Comparison of ENCODE assay signal across 8 cellular contexts in genomic region chrX:103356023-103356798, GRCh38. TPM values are rescaled to one million over a fixed set of nuclear protein-coding genes. Genes with fewer than 3 reads are reported as not detected.
DNase-seq lines count a peak whose midpoint lies in the region; ATAC-seq and TF ChIP-seq lines count a peak whose summit lies in the region.

Gene TCEAL9, plus strand, starts transcription at chrX:103356506. Its CDS starts 1,179 bp downstream, at chrX:103357685.

- H3K36me3 ChIP-seq in smooth muscle cell (ENCODE audit: low read depth) = peaks cover 3% of the 10 kb centered on the region

- intact Hi-C loops in dorsolateral prefrontal cortex (cut with DNase I) = loop anchor here in 1 of 2 donors (2.0 kb wide), 1 partner anchor 21 kb away; the partner anchor contains the start of gene BEX3
- intact Hi-C loops in left colon (cut with DNase I, micrococcal nuclease) = no loop called here

- 48% methylated on average over 19 of the region's 19 CpGs for WGBS in smooth muscle cell (ENCODE audit: low lambda C conversion rate)

- H4K20me1 ChIP-seq in smooth muscle cell (ENCODE audit: low read depth) = peaks cover 17% of the 10 kb centered on the region

- H3K27me3 ChIP-seq in dorsolateral prefrontal cortex (peaks cover 0 to 48% (median 6%) of the 10 kb centered on the region in 45 donors), smooth muscle cell (ENCODE audit: low read depth) (no peaks in the 10 kb centered on the region)

- ATAC-seq in left colon = peak; percentile 85
- no peak for ATAC-seq in GM21381 (IDR thresholded peaks at IDR 0.05; ENCODE audit: unreplicated experiment)
- no peak for ATAC-seq in HG03354 (IDR thresholded peaks at IDR 0.05; ENCODE audit: poor library complexity, severe bottlenecking, unreplicated experiment)

- TF ChIP-seq CTCF in dorsolateral prefrontal cortex (IDR thresholded peaks at IDR 0.05 in 54 of 56, conservative IDR thresholded peaks at IDR 0.05 in 2 of 56; ENCODE audit: low read depth in 1 of 56, partially characterized antibody in 56 of 56) (no peak), smooth muscle cell (IDR thresholded peaks at IDR 0.05; ENCODE audit: borderline replicate concordance, insufficient read depth, poor library complexity, severe bottlenecking) (no peak)

- H3K79me2 ChIP-seq in smooth muscle cell (ENCODE audit: low read depth) = peaks cover 26% of the 10 kb centered on the region

- H2AFZ ChIP-seq in smooth muscle cell (ENCODE audit: low read depth) = peak within 1 kb of the TSS; percentile 100

- H3K4me3 ChIP-seq in dorsolateral prefrontal cortex = peak within 1 kb of the TSS; percentile 30 to 83 (median 69)
- peak within 1 kb of the TSS; percentile 60 for H3K4me3 ChIP-seq in smooth muscle cell

- no peaks in the 10 kb centered on the region for H3F3A ChIP-seq in smooth muscle cell (ENCODE audit: low read depth)

- no peaks in the 10 kb centered on the region for H3K9me3 ChIP-seq in smooth muscle cell (replicated peaks; ENCODE audit: low read depth)

- peak within 1 kb of the TSS; percentile 94 for H3K4me2 ChIP-seq in smooth muscle cell

- H3K4me1 ChIP-seq in smooth muscle cell (ENCODE audit: low read depth) = peaks cover 13% of the 10 kb centered on the region

- H3K9ac ChIP-seq in smooth muscle cell (ENCODE audit: low read depth) = peak within 1 kb of the TSS; percentile 91

- DNase-seq in D341Med (ENCODE audit: low spot score) = peak; percentile 61
- peak; percentile 71 for DNase-seq in HT1080 (ENCODE audit: low read depth)
- peak; percentile 81 for DNase-seq in RKO (ENCODE audit: low spot score)
- peak in 9 of 10 donors; percentile 36 to 71 (median 55) for DNase-seq in dorsolateral prefrontal cortex
- peak; percentile 59 to 62 for DNase-seq in left colon
- DNase-seq in smooth muscle cell (lab: John Stamatoyannopoulos, UW; ENCODE audit: unreplicated experiment) = peak; percentile 7

- H3K27ac ChIP-seq in dorsolateral prefrontal cortex = peak within 1 kb of the TSS in 58 of 59 donors; percentile 25 to 91 (median 84)
- peak within 1 kb of the TSS; percentile 74 for H3K27ac ChIP-seq in smooth muscle cell (ENCODE audit: low read depth)

RNA-seq across cellular contexts. Expression of gene TCEAL9, which starts in this region (rescaled TPM):
- total RNA-seq in HT1080 (2014; rRNA removed; shearing (Covaris generic)) = 40.8 and 43.8 TPM in 2 replicates
- 86.0 and 99.3 TPM in 2 replicates for polyA plus RNA-seq in HT1080 (2015; cell fraction: cytosol; rRNA removed)
- 53.1 and 65.3 TPM in 2 replicates for polyA plus RNA-seq in HT1080 (2015; cell fraction: nucleus; rRNA removed)
- total RNA-seq in dorsolateral prefrontal cortex = 10 to 100 TPM; 15.2 to 59.2 (median 25.5) TPM
- 10 to 100 TPM; 25.6 to 28.4 TPM for total RNA-seq in left colon
- 255 and 302 TPM in 2 replicates for total RNA-seq in smooth muscle cell
- 232 and 267 TPM in 2 replicates for polyA plus RNA-seq in smooth muscle cell

Comparison
In these comparisons a context has a peak if more than half of its experiments do, and no peak if none do; other contexts are left out.
1. DNase-seq: peak in every context shown above with its lines; median percentile 81 in RKO; 71 in HT1080; 61 in D341Med; 60 in left colon; 55 in dorsolateral prefrontal cortex; 7 in smooth muscle cell.